19 cellular contexts compared by ENCODE assay signal in genomic region chr15:92646216-92646615, GRCh38.
"Had no signal": no experiment of that assay in that cellular context is flagged by ENCODE, and none has a peak within 500 bp of the region (broad histone marks: within the 10 kb centered on the region; RNA-seq: fewer than 3 reads in every experiment).

No MANE protein-coding gene starts in this region.

- H3K9me3 ChIP-seq: ascending aorta, esophagus squamous epithelium, pancreas had no signal

- H3K27me3 ChIP-seq: ascending aorta, dorsolateral prefrontal cortex, esophagus squamous epithelium, heart left ventricle, pancreas had no signal

- H3K9me3 Mint-ChIP-seq: activated CD4-positive, alpha-beta memory T cell treated with anti-CD3 and anti-CD28 coated beads, Interleukin-2, amount 10 ng/mL, durations not matched to agents 7 days and 5 days; natural killer cell treated with Interleukin-12 subunit alpha and Interleukin-12 subunit beta and Interleukin-15 and Interleukin-18, amount 100 ng/mL, for 72 hours had no signal

- ATAC-seq: activated CD4-positive, alpha-beta T cell treated with anti-CD3 and anti-CD28 coated beads for 36 hours; activated naive CD8-positive, alpha-beta T cell treated with anti-CD3 and anti-CD28 coated beads, Interleukin-2, amount 50 U/mL, for 24 hours; heart left ventricle; pancreas; stimulated activated naive CD8-positive, alpha-beta T cell treated with anti-CD3 and anti-CD28 coated beads, Interleukin-15, amount 100 ng/mL, for 72 hours had no signal

- H3K4me1 ChIP-seq: ascending aorta had no signal

- DNase-seq: activated CD4-positive, alpha-beta memory T cell treated with anti-CD3 and anti-CD28 coated beads, Interleukin-2, amount 10 ng/mL, durations not matched to agents 7 days and 5 days; activated CD4-positive, alpha-beta T cell treated with anti-CD3 and anti-CD28 coated beads for 36 hours; activated CD8-positive, alpha-beta memory T cell treated with anti-CD3 and anti-CD28 coated beads, Interleukin-2, amount 50 U/mL, for 48 hours; activated naive CD4-positive, alpha-beta T cell; activated naive CD8-positive, alpha-beta T cell treated with anti-CD3 and anti-CD28 coated beads, Interleukin-2, amount 50 U/mL, for 24 hours; dorsolateral prefrontal cortex; esophagus squamous epithelium; foreskin fibroblast; heart left ventricle; left ventricle myocardium inferior; retina; stimulated activated CD4-positive, alpha-beta T cell treated with anti-CD3 and anti-CD28 coated beads, Interleukin-4, amount 100 ng/mL, for 4 hours; stimulated activated naive CD8-positive, alpha-beta T cell treated with anti-CD3 and anti-CD28 coated beads, Interleukin-15, amount 100 ng/mL, for 72 hours had no signal

- H3K4me3 ChIP-seq: ascending aorta, dorsolateral prefrontal cortex, esophagus squamous epithelium, heart left ventricle, left ventricle myocardium inferior, pancreas had no signal

- H3K27ac ChIP-seq: ascending aorta, heart left ventricle, left ventricle myocardium inferior had no signal

- H3K4me1 Mint-ChIP-seq: activated CD4-positive, alpha-beta memory T cell treated with anti-CD3 and anti-CD28 coated beads, Interleukin-2, amount 10 ng/mL, durations not matched to agents 7 days and 5 days; activated CD4-positive, alpha-beta T cell treated with anti-CD3 and anti-CD28 coated beads for 36 hours; activated naive CD8-positive, alpha-beta T cell treated with anti-CD3 and anti-CD28 coated beads, Interleukin-2, amount 50 U/mL, for 24 hours; memory B cell had no signal

- H3K27ac Mint-ChIP-seq: activated CD4-positive, alpha-beta memory T cell treated with anti-CD3 and anti-CD28 coated beads, Interleukin-2, amount 10 ng/mL, durations not matched to agents 7 days and 5 days; activated CD4-positive, alpha-beta T cell treated with anti-CD3 and anti-CD28 coated beads for 36 hours; activated naive CD8-positive, alpha-beta T cell treated with anti-CD3 and anti-CD28 coated beads, Interleukin-2, amount 50 U/mL, for 24 hours; activated T-helper 1 cell treated with anti-CD3 and anti-CD28 coated beads, Interleukin-12 subunit alpha, Interleukin-12 subunit beta, Interleukin-2, Interleukin-4 antibody, amounts not matched to agents 30 ng/mL and 10 ng/mL and 1 ng/mL, durations not matched to agents 14 hours and 24 hours and 36 hours; memory B cell; natural killer cell treated with Interleukin-12 subunit alpha and Interleukin-12 subunit beta and Interleukin-15 and Interleukin-18, amount 100 ng/mL, for 72 hours; T-helper 2 cell treated with Interferon-gamma antibody and Interleukin-4, amounts not matched to agents 5 μg/mL and 100 μg/mL, for 36 hours had no signal

- H3K36me3 Mint-ChIP-seq: natural killer cell treated with Interleukin-12 subunit alpha and Interleukin-12 subunit beta and Interleukin-15 and Interleukin-18, amount 100 ng/mL, for 72 hours had no signal

- H3K36me3 ChIP-seq: ascending aorta, esophagus squamous epithelium, heart left ventricle, left ventricle myocardium inferior, pancreas had no signal

- H3K4me3 Mint-ChIP-seq: activated CD4-positive, alpha-beta memory T cell treated with anti-CD3 and anti-CD28 coated beads, Interleukin-2, amount 10 ng/mL, durations not matched to agents 7 days and 5 days; activated CD4-positive, alpha-beta T cell treated with anti-CD3 and anti-CD28 coated beads for 36 hours; activated naive CD8-positive, alpha-beta T cell treated with anti-CD3 and anti-CD28 coated beads, Interleukin-2, amount 50 U/mL, for 24 hours; activated T-helper 1 cell treated with anti-CD3 and anti-CD28 coated beads, Interleukin-12 subunit alpha, Interleukin-12 subunit beta, Interleukin-2, Interleukin-4 antibody, amounts not matched to agents 30 ng/mL and 10 ng/mL and 1 ng/mL, durations not matched to agents 14 hours and 24 hours and 36 hours; memory B cell; natural killer cell treated with Interleukin-12 subunit alpha and Interleukin-12 subunit beta and Interleukin-15 and Interleukin-18, amount 100 ng/mL, for 72 hours; stimulated activated naive CD8-positive, alpha-beta T cell treated with anti-CD3 and anti-CD28 coated beads, Interleukin-15, amount 100 ng/mL, for 72 hours; T-helper 2 cell treated with Interferon-gamma antibody and Interleukin-4, amounts not matched to agents 5 μg/mL and 100 μg/mL, for 36 hours had no signal
